1 cellular context compared by ENCODE assay signal in the genomic region with DNA sequence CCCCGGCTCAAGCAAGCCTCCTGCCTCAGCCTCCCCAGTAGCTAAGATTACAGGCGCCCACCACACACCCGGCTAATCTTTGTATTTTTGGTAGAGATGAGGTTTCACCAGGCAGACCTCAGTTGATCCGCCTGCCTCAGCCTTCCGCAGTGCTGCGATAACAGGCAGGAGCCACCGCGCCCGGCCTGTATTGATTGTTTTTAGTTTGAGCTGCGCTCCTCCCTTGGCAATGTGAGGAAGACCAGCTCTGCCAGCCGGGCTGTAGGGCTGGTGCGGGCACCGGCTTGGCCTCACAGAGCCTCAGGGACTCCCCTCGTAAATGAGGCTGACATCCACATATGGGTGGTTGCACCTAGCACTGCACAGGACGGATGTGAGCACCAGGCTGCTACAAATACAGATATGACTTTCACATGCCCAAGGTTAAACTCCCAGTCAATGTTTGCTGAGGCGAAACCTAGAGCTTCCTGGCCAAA.
A peak's percentile ranks its signal among the peaks of the same experiment; 100 is the strongest.
TF ChIP-seq lines count a peak whose summit lies in the region.

No MANE protein-coding gene starts in this region.

TF ChIP-seq in HepG2, 621 proteins besides CTCF, POLR2A, EP300 and RAD21 (continues in another document):
- TF ChIP-seq ESRRA (CRISPR knock-in tag; IDR thresholded peaks at IDR 0.05; ENCODE audit: low read depth): peak; percentile 79
- TF ChIP-seq MEF2D (CRISPR knock-in tag; IDR thresholded peaks at IDR 0.05): 0 out of 2 replicates have a peak, but pooled peaks have one; percentile 23
- TF ChIP-seq, protein P1, sequence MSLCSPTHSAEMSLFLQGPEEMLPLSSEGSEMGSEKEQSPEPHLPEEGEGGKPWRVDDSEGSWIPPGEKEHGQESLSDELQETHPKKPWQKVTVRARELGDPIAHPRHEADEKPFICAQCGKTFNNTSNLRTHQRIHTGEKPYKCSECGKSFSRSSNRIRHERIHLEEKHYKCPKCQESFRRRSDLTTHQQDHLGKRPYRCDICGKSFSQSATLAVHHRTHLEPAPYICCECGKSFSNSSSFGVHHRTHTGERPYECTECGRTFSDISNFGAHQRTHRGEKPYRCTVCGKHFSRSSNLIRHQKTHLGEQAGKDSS (CRISPR knock-in tag; IDR thresholded peaks at IDR 0.05; ENCODE audit: borderline replicate concordance, low read depth): no peak
- peak; percentile 21; the same call in 1 of the 2 replicates for TF ChIP-seq BORCS8-MEF2B (CRISPR knock-in tag; IDR thresholded peaks at IDR 0.05)
- 0 out of 2 replicates have a peak, but pooled peaks have one; percentile 9 for TF ChIP-seq MED1 (CRISPR knock-in tag; IDR thresholded peaks at IDR 0.05)
- TF ChIP-seq, protein P2, sequence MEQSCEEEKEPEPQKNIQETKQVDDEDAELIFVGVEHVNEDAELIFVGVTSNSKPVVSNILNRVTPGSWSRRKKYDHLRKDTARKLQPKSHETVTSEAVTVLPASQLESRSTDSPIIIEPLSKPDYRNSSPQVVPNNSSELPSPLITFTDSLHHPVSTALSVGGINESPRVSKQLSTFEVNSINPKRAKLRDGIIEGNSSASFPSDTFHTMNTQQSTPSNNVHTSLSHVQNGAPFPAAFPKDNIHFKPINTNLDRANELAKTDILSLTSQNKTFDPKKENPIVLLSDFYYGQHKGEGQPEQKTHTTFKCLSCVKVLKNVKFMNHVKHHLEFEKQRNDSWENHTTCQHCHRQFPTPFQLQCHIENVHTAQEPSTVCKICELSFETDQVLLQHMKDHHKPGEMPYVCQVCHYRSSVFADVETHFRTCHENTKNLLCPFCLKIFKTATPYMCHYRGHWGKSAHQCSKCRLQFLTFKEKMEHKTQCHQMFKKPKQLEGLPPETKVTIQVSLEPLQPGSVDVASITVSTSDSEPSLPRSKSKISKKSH (CRISPR knock-in tag; IDR thresholded peaks at IDR 0.05; ENCODE audit: borderline replicate concordance): no peak
- TF ChIP-seq EZH2 (conservative IDR thresholded peaks at IDR 0.05; ENCODE audit: low read depth, low read length): no peak
- 0 out of 2 replicates have a peak, but pooled peaks have one; percentile 1 for TF ChIP-seq ZNF501 (CRISPR knock-in tag; IDR thresholded peaks at IDR 0.05)
- TF ChIP-seq ZNF589 (CRISPR knock-in tag; conservative IDR thresholded peaks at IDR 0.05): no peak
- TF ChIP-seq CENPT (CRISPR knock-in tag; IDR thresholded peaks at IDR 0.05; ENCODE audit: low read depth): 0 out of 2 replicates have a peak, but pooled peaks have one; percentile 51
- no peak for TF ChIP-seq ZNF350 (CRISPR knock-in tag; IDR thresholded peaks at IDR 0.05; ENCODE audit: borderline replicate concordance, low read depth)
- TF ChIP-seq ZBTB7A (CRISPR knock-in tag; IDR thresholded peaks at IDR 0.05): no peak
- TF ChIP-seq, protein P3, sequence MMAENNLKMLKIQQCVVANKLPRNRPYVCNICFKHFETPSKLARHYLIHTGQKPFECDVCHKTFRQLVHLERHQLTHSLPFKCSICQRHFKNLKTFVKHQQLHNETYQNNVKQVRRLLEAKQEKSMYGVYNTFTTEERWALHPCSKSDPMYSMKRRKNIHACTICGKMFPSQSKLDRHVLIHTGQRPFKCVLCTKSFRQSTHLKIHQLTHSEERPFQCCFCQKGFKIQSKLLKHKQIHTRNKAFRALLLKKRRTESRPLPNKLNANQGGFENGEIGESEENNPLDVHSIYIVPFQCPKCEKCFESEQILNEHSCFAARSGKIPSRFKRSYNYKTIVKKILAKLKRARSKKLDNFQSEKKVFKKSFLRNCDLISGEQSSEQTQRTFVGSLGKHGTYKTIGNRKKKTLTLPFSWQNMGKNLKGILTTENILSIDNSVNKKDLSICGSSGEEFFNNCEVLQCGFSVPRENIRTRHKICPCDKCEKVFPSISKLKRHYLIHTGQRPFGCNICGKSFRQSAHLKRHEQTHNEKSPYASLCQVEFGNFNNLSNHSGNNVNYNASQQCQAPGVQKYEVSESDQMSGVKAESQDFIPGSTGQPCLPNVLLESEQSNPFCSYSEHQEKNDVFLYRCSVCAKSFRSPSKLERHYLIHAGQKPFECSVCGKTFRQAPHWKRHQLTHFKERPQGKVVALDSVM (CRISPR knock-in tag; IDR thresholded peaks at IDR 0.05): no peak
- no peak for TF ChIP-seq MED13 (CRISPR knock-in tag; IDR thresholded peaks at IDR 0.05)
- 0 out of 2 replicates have a peak, but pooled peaks have one; percentile 46 for TF ChIP-seq ZNF772 (CRISPR knock-in tag; IDR thresholded peaks at IDR 0.05)
- TF ChIP-seq, protein P4, sequence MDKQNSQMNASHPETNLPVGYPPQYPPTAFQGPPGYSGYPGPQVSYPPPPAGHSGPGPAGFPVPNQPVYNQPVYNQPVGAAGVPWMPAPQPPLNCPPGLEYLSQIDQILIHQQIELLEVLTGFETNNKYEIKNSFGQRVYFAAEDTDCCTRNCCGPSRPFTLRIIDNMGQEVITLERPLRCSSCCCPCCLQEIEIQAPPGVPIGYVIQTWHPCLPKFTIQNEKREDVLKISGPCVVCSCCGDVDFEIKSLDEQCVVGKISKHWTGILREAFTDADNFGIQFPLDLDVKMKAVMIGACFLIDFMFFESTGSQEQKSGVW (CRISPR knock-in tag; IDR thresholded peaks at IDR 0.05; ENCODE audit: borderline replicate concordance): no peak
- TF ChIP-seq ZNF256 (CRISPR knock-in tag; conservative IDR thresholded peaks at IDR 0.05): no peak
- TF ChIP-seq, protein P5, sequence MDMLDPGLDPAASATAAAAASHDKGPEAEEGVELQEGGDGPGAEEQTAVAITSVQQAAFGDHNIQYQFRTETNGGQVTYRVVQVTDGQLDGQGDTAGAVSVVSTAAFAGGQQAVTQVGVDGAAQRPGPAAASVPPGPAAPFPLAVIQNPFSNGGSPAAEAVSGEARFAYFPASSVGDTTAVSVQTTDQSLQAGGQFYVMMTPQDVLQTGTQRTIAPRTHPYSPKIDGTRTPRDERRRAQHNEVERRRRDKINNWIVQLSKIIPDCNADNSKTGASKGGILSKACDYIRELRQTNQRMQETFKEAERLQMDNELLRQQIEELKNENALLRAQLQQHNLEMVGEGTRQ (IDR thresholded peaks at IDR 0.05; ENCODE audit: low read depth, low read length): no peak
- TF ChIP-seq, protein P5 (CRISPR knock-in tag; IDR thresholded peaks at IDR 0.05; ENCODE audit: borderline replicate concordance): no peak
- 0 out of 2 replicates have a peak, but pooled peaks have one; percentile 67 for TF ChIP-seq ZBTB38 (CRISPR knock-in tag; IDR thresholded peaks at IDR 0.05)
- TF ChIP-seq, protein P6, sequence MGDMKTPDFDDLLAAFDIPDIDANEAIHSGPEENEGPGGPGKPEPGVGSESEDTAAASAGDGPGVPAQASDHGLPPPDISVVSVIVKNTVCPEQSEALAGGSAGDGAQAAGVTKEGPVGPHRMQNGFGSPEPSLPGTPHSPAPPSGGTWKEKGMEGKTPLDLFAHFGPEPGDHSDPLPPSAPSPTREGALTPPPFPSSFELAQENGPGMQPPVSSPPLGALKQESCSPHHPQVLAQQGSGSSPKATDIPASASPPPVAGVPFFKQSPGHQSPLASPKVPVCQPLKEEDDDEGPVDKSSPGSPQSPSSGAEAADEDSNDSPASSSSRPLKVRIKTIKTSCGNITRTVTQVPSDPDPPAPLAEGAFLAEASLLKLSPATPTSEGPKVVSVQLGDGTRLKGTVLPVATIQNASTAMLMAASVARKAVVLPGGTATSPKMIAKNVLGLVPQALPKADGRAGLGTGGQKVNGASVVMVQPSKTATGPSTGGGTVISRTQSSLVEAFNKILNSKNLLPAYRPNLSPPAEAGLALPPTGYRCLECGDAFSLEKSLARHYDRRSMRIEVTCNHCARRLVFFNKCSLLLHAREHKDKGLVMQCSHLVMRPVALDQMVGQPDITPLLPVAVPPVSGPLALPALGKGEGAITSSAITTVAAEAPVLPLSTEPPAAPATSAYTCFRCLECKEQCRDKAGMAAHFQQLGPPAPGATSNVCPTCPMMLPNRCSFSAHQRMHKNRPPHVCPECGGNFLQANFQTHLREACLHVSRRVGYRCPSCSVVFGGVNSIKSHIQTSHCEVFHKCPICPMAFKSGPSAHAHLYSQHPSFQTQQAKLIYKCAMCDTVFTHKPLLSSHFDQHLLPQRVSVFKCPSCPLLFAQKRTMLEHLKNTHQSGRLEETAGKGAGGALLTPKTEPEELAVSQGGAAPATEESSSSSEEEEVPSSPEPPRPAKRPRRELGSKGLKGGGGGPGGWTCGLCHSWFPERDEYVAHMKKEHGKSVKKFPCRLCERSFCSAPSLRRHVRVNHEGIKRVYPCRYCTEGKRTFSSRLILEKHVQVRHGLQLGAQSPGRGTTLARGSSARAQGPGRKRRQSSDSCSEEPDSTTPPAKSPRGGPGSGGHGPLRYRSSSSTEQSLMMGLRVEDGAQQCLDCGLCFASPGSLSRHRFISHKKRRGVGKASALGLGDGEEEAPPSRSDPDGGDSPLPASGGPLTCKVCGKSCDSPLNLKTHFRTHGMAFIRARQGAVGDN (CRISPR knock-in tag; IDR thresholded peaks at IDR 0.05): no peak
- TF ChIP-seq SETDB1 (CRISPR knock-in tag; IDR thresholded peaks at IDR 0.05; ENCODE audit: borderline replicate concordance): no peak
- TF ChIP-seq SALL1 (CRISPR knock-in tag; IDR thresholded peaks at IDR 0.05): peak; percentile 67
- no peak for TF ChIP-seq GTF2F1 (IDR thresholded peaks at IDR 0.05; ENCODE audit: low read length)
- TF ChIP-seq ZMAT3 (CRISPR knock-in tag; conservative IDR thresholded peaks at IDR 0.05): 0 out of 2 replicates have a peak, but pooled peaks have one; percentile 7
- TF ChIP-seq ETV5 (CRISPR knock-in tag; IDR thresholded peaks at IDR 0.05; ENCODE audit: borderline replicate concordance): peak; percentile 17; the same call in 1 of the 2 replicates
- TF ChIP-seq, protein P7, sequence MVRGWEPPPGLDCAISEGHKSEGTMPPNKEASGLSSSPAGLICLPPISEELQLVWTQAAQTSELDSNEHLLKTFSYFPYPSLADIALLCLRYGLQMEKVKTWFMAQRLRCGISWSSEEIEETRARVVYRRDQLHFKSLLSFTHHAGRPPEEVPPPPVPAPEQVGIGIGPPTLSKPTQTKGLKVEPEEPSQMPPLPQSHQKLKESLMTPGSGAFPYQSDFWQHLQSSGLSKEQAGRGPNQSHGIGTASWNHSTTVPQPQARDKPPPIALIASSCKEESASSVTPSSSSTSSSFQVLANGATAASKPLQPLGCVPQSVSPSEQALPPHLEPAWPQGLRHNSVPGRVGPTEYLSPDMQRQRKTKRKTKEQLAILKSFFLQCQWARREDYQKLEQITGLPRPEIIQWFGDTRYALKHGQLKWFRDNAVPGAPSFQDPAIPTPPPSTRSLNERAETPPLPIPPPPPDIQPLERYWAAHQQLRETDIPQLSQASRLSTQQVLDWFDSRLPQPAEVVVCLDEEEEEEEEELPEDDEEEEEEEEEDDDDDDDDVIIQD (CRISPR knock-in tag; IDR thresholded peaks at IDR 0.05; ENCODE audit: low read depth): no peak
- TF ChIP-seq ARNT (IDR thresholded peaks at IDR 0.05): no peak
- TF ChIP-seq, protein P8, sequence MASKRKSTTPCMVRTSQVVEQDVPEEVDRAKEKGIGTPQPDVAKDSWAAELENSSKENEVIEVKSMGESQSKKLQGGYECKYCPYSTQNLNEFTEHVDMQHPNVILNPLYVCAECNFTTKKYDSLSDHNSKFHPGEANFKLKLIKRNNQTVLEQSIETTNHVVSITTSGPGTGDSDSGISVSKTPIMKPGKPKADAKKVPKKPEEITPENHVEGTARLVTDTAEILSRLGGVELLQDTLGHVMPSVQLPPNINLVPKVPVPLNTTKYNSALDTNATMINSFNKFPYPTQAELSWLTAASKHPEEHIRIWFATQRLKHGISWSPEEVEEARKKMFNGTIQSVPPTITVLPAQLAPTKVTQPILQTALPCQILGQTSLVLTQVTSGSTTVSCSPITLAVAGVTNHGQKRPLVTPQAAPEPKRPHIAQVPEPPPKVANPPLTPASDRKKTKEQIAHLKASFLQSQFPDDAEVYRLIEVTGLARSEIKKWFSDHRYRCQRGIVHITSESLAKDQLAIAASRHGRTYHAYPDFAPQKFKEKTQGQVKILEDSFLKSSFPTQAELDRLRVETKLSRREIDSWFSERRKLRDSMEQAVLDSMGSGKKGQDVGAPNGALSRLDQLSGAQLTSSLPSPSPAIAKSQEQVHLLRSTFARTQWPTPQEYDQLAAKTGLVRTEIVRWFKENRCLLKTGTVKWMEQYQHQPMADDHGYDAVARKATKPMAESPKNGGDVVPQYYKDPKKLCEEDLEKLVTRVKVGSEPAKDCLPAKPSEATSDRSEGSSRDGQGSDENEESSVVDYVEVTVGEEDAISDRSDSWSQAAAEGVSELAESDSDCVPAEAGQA (IDR thresholded peaks at IDR 0.05; ENCODE audit: low read depth): no peak
- TF ChIP-seq, protein P8 (CRISPR knock-in tag; IDR thresholded peaks at IDR 0.05; ENCODE audit: borderline replicate concordance): no peak
- TF ChIP-seq, protein P9, sequence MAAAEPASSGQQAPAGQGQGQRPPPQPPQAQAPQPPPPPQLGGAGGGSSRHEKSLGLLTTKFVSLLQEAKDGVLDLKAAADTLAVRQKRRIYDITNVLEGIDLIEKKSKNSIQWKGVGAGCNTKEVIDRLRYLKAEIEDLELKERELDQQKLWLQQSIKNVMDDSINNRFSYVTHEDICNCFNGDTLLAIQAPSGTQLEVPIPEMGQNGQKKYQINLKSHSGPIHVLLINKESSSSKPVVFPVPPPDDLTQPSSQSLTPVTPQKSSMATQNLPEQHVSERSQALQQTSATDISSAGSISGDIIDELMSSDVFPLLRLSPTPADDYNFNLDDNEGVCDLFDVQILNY (CRISPR knock-in tag; conservative IDR thresholded peaks at IDR 0.05): no peak
